Comparison of ENCODE assay signal across 19 cellular contexts in genomic region chr4:100722866-100723459, GRCh38.
DNase-seq lines count a peak whose midpoint lies in the region; ATAC-seq and FAIRE-seq lines count a peak whose summit lies in the region.
"Had no signal": no experiment of that assay in that cellular context is flagged by ENCODE, and none has a peak within 500 bp of the region (broad histone marks: within the 10 kb centered on the region; RNA-seq: fewer than 3 reads in every experiment).

No MANE protein-coding gene starts in this region.

- no peak overlapping the region for H3K27ac ChIP-seq in small intestine (ENCODE audit: low read depth in 1 of 2, low read length in 1 of 2)
- H3K27ac ChIP-seq: cardiac muscle cell, left ventricle myocardium inferior, uterus had no signal

- no peak overlapping the region for H3K4me3 ChIP-seq in small intestine (ENCODE audit: low read depth in 1 of 2, low read length in 2 of 2)
- H3K4me3 ChIP-seq: cardiac muscle cell, left ventricle myocardium inferior, uterus had no signal

- 17 to 58% (median 30%) methylated on average over 3 of the region's 3 CpGs for WGBS in small intestine, 3 donors

- no peaks in the 10 kb centered on the region for H3K4me1 ChIP-seq in small intestine (ENCODE audit: control insufficient read depth in 2 of 2, insufficient read depth in 1 of 2, low read depth in 1 of 2, low read length in 1 of 2)
- H3K4me1 ChIP-seq: left ventricle myocardium inferior, uterus had no signal

- no peaks in the 10 kb centered on the region for H3K9me3 ChIP-seq in small intestine (ENCODE audit: control insufficient read depth, low read depth)
- H3K9me3 ChIP-seq: uterus had no signal

- FAIRE-seq in small intestine (lab: Jason Lieb, UNC) = peak; percentile 30

- DNase-seq in small intestine = peak; percentile 83
- DNase-seq in activated CD4-positive, CD25-positive, alpha-beta regulatory T cell (lab: John Stamatoyannopoulos, UW) = no peak
- DNase-seq in NCI-H1417 (lab: John Stamatoyannopoulos, UW) = no peak
- DNase-seq in effector CD4-positive, alpha-beta T cell = no peak
- DNase-seq: activated CD4-positive, alpha-beta T cell treated with anti-CD3 and anti-CD28 coated beads, Interleukin-2, amount 50 U/mL, for 1 hour; activated naive CD8-positive, alpha-beta T cell treated with anti-CD3 and anti-CD28 coated beads, Interleukin-2, amount 10 ng/mL, durations not matched to agents 7 days and 5 days; activated T-cell treated with anti-CD3 and anti-CD28 coated beads, Interleukin-2, amount 50 U/mL, for 48 hours; DMS53; effector memory CD8-positive, alpha-beta T cell; left ventricle myocardium inferior; NCI-H1092; SIG-M5; stimulated activated naive CD8-positive, alpha-beta T cell treated with anti-CD3 and anti-CD28 coated beads, Interleukin-15, Interleukin-2, amounts not matched to agents 100 U/mL and 50 U/mL, for 24 hours; T1000; uterus had no signal

- H3K27me3 ChIP-seq in small intestine (ENCODE audit: control insufficient read depth in 2 of 2, insufficient read depth in 2 of 2, low read length in 2 of 2) = no peaks in the 10 kb centered on the region
- H3K27me3 ChIP-seq: cardiac muscle cell, uterus had no signal

- no peaks in the 10 kb centered on the region for H3K36me3 ChIP-seq in small intestine (ENCODE audit: control insufficient read depth in 2 of 2, insufficient read depth in 2 of 2, low read length in 2 of 2)
- H3K36me3 ChIP-seq: cardiac muscle cell, left ventricle myocardium inferior, uterus had no signal

- ATAC-seq in GM18870 (IDR thresholded peaks at IDR 0.05; ENCODE audit: unreplicated experiment) (peak; percentile 86), GM21529 (IDR thresholded peaks at IDR 0.05; ENCODE audit: unreplicated experiment) (peak; percentile 79), HG03280 (IDR thresholded peaks at IDR 0.05; ENCODE audit: unreplicated experiment) (peak; percentile 69)
- ATAC-seq: effector memory CD8-positive, alpha-beta T cell; stimulated activated naive CD8-positive, alpha-beta T cell treated with anti-CD3 and anti-CD28 coated beads, Interleukin-15, Interleukin-2, amounts not matched to agents 100 U/mL and 50 U/mL, for 24 hours had no signal
